Comparison of ENCODE assay signal across 1 cellular context in the genomic region with DNA sequence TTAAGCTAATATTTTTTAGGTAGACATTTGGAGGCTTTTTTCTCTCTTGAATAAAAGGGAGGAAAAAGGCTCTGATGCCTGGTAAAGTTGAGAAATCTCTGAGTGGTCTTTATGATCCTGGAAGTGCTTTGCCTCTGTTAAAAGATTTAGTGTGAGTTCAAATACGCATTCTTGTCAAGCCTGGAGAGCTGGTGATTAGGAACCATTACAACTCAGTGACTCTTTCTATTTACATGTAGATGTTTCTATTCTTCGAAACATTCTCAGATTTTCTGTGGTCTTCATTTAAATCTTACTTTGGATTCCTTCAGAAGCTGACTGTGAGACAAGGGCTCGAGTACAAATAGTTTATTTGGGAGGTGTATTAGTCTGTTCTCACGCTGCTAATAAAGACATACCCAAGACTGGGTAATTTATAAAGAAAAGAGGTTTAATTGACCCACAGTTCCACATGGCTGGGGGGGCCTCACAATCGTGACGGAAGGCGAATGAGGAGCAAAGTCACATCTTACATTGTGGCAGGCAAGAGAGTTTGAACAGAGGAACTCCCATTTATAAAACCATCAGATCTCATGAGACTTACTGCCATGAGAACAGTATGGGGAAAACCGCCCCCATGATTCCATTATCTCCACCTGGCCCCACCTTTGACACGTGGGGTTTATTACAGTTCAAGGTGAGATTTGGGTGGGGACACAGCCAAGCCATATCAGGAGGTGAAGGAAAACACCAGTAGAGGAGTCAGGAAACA.
TF ChIP-seq lines count a peak whose summit lies in the region.

No MANE protein-coding gene starts in this region.

TF ChIP-seq in IMR-90, 13 proteins besides CTCF, POLR2A, EP300 and RAD21:
- no peak for TF ChIP-seq FOS (IDR thresholded peaks at IDR 0.05; ENCODE audit: low read depth, low read length)
